In genomic region chr11:102830328-102830727, GRCh38 we compare ENCODE assay signal across 1 cellular context.
TF ChIP-seq lines count a peak whose summit lies in the region.

No MANE protein-coding gene starts in this region.

TF ChIP-seq in SK-N-SH, 30 proteins besides CTCF, POLR2A, EP300 and RAD21 (continued from another document):
- TF ChIP-seq YY1 (IDR thresholded peaks at IDR 0.05; ENCODE audit: low read depth), result no peak
- no peak for TF ChIP-seq GATA2 (CRISPR knock-in tag; IDR thresholded peaks at IDR 0.05)
